ENCODE assay signal across 20 cellular contexts in the genomic region with DNA sequence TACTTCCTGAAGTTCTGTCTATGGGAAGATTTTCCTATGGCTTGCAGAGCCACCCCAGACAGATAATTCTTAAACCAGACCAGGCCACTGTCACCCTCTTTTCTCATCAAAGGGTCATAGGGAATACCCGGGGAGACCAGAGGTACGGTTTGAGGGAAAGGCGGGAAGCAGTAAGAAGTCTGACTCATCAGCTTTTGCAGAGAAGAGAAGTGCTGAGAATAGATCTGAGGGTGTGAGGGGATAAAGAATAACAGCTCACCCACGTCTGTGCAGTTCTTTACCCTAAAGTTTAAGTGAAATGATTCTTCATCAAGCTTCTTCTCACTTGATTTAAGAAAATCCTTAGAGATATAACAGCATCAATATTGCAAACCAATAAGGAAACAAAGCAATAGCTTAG.
"Had no signal": no experiment of that assay in that cellular context is flagged by ENCODE, and none has a peak within 500 bp of the region (broad histone marks: within the 10 kb centered on the region; RNA-seq: fewer than 3 reads in every experiment).

No MANE protein-coding gene starts in this region.

- H3K79me2 ChIP-seq: parathyroid adenoma had no signal

- ATAC-seq: heart left ventricle, left lobe of liver, right lobe of liver had no signal

- H3K36me3 ChIP-seq: heart left ventricle, prostate gland, right lobe of liver, suprapubic skin, thyroid gland, upper lobe of left lung, uterus had no signal

- H3K9me3 ChIP-seq: heart left ventricle, prostate gland, right lobe of liver, suprapubic skin, thyroid gland, upper lobe of left lung, uterus had no signal

- H3K4me3 Mint-ChIP-seq: nephron progenitor cell had no signal

- H3K27ac Mint-ChIP-seq: nephron progenitor cell had no signal

- H3K9ac ChIP-seq: parathyroid adenoma had no signal

- H2AFZ ChIP-seq: parathyroid adenoma had no signal

- H3K4me1 ChIP-seq: prostate gland, uterus had no signal

- H3K4me3 ChIP-seq: dorsolateral prefrontal cortex, heart left ventricle, prostate gland, right lobe of liver, skin epidermis, suprapubic skin, thyroid gland, upper lobe of left lung, uterus had no signal

- H3K27ac ChIP-seq: dorsolateral prefrontal cortex, heart left ventricle, parathyroid adenoma, prostate gland, right lobe of liver, skin epidermis, suprapubic skin, uterus had no signal

- DNase-seq: cortex of kidney; dorsolateral prefrontal cortex; effector CD8-positive, alpha-beta T cell; heart left ventricle; hippocampal formation; nephron progenitor cell; retina; right lobe of liver; stimulated activated CD4-positive, alpha-beta T cell treated with anti-CD3 and anti-CD28 coated beads, Interleukin-2, amount 100 ng/mL, for 24 hours; stimulated activated naive CD4-positive, alpha-beta T cell treated with Interleukin-2 at 50 U/mL for 16 hours; thyroid gland; upper lobe of left lung; uterus had no signal

- H3K27me3 ChIP-seq: dorsolateral prefrontal cortex, heart left ventricle, right lobe of liver, suprapubic skin, thyroid gland, upper lobe of left lung, uterus had no signal

- FAIRE-seq: frontal cortex, islet of Langerhans had no signal
